18 cellular contexts compared by ENCODE assay signal in the genomic region with DNA sequence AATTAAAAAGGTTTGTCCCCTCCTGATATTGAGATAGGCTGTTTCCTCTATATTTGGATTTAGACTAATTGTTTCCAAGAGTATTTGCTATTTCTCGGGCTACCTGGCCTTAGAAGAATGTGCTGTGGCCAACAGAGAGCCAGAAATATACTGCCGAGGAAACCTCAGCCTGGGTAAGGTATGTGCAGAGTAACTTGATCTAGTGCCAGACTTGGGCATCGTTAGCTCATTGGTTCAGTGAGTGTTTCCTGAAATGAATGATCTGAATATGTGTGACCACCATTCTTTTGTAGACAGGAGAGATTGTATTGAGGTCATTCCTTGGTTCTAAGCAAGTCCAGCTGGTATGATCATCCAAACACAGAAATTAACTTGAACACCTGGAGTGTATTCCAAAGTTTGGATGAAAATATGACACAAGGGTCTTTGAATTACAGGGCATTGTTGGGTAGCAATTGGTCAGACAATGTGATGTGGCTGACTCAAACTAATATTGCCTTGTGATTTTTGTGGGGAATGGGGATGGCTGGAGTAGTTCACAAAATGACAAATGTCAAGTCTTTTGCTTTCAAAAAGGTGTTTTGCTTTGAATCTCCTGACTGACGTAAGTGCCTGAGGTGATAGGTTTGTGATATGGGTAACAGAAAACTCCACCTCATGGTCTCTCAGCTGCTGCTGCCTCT.
DNase-seq lines count a peak whose midpoint lies in the region; ATAC-seq, FAIRE-seq and TF ChIP-seq lines count a peak whose summit lies in the region.
"Had no signal": no experiment of that assay in that cellular context is flagged by ENCODE, and none has a peak within 500 bp of the region (broad histone marks: within the 10 kb centered on the region; RNA-seq: fewer than 3 reads in every experiment).

No MANE protein-coding gene starts in this region.

- peak; percentile 41 to 77 for ATAC-seq in activated T-cell treated with anti-CD3 and anti-CD28 coated beads, Interleukin-2, amount 50 U/mL, for 72 hours (replicated peaks in 1 of 2)
- ATAC-seq in HG02571 (IDR thresholded peaks at IDR 0.05; ENCODE audit: unreplicated experiment) (peak; percentile 47), pancreas (no peak), HG03108 (IDR thresholded peaks at IDR 0.05; ENCODE audit: unreplicated experiment) (no peak), GM18858 (IDR thresholded peaks at IDR 0.05; ENCODE audit: unreplicated experiment) (no peak)
- ATAC-seq in activated T-helper 17 cell treated with anti-CD3 and anti-CD28 coated beads, Interleukin-2, amount 50 U/mL, for 72 hours (replicated peaks), result peak; percentile 37
- ATAC-seq: HepG2 had no signal

- H3K9me3 Mint-ChIP-seq in activated T-cell treated with anti-CD3 and anti-CD28 coated beads, Interleukin-2, amount 50 U/mL, for 72 hours, result no peaks in the 10 kb centered on the region
- no peaks in the 10 kb centered on the region for H3K9me3 Mint-ChIP-seq in activated T-helper 17 cell treated with anti-CD3 and anti-CD28 coated beads, Interleukin-2, amount 50 U/mL, for 72 hours
- H3K9me3 Mint-ChIP-seq: CD8-positive, alpha-beta memory T cell; HFFc6 had no signal

- H3K36me3 Mint-ChIP-seq in activated T-cell treated with anti-CD3 and anti-CD28 coated beads, Interleukin-2, amount 50 U/mL, for 72 hours (ENCODE audit: insufficient read depth in 2 of 2), result no peaks in the 10 kb centered on the region
- H3K36me3 Mint-ChIP-seq in activated T-helper 17 cell treated with anti-CD3 and anti-CD28 coated beads, Interleukin-2, amount 50 U/mL, for 72 hours (ENCODE audit: low read depth), result no peaks in the 10 kb centered on the region
- H3K36me3 Mint-ChIP-seq: CD8-positive, alpha-beta memory T cell had no signal

- no peak overlapping the region for H3K4me3 ChIP-seq in pancreas
- H3K4me3 ChIP-seq: HAP-1 had no signal

- intact Hi-C loops in pancreas (cut with DNase I), result no loop called here

- H3K27ac ChIP-seq in pancreas, result no peak overlapping the region
- H3K27ac ChIP-seq: 22Rv1, KMS-11 had no signal

- H3K4me1 Mint-ChIP-seq in activated T-cell treated with anti-CD3 and anti-CD28 coated beads, Interleukin-2, amount 50 U/mL, for 72 hours (ENCODE audit: low read depth), result no peaks in the 10 kb centered on the region
- no peaks in the 10 kb centered on the region for H3K4me1 Mint-ChIP-seq in activated T-helper 17 cell treated with anti-CD3 and anti-CD28 coated beads, Interleukin-2, amount 50 U/mL, for 72 hours
- H3K4me1 Mint-ChIP-seq: CD8-positive, alpha-beta memory T cell had no signal

- no peak for FAIRE-seq in pancreas (lab: Jason Lieb, UNC)
- FAIRE-seq: H1, HepG2, HTR-8/SVneo had no signal

- H3K27me3 ChIP-seq in pancreas, result no peaks in the 10 kb centered on the region

- DNase-seq in activated T-cell treated with anti-CD3 and anti-CD28 coated beads, Interleukin-2, amount 50 U/mL, for 72 hours, result no peak
- DNase-seq in activated T-cell treated with anti-CD3 and anti-CD28 coated beads for 4 hours (no peak), pancreas (no peak)
- DNase-seq: Caco-2; CD8-positive, alpha-beta memory T cell; DND-41; GDM1; HFFc6 had no signal

- no peak overlapping the region for H3K27ac Mint-ChIP-seq in activated T-cell treated with anti-CD3 and anti-CD28 coated beads, Interleukin-2, amount 50 U/mL, for 72 hours
- H3K27ac Mint-ChIP-seq in activated T-helper 17 cell treated with anti-CD3 and anti-CD28 coated beads, Interleukin-2, amount 50 U/mL, for 72 hours, result no peak overlapping the region
- H3K27ac Mint-ChIP-seq: CD8-positive, alpha-beta memory T cell; HFFc6 had no signal

- H3K36me3 ChIP-seq in pancreas, result no peaks in the 10 kb centered on the region
- H3K36me3 ChIP-seq: HAP-1 had no signal

- WGBS in pancreas, 2 donors, result 70 to 78% methylated on average over 4 of the region's 4 CpGs

- peaks cover 41% of the 10 kb centered on the region for H3K27me3 Mint-ChIP-seq in activated T-cell treated with anti-CD3 and anti-CD28 coated beads, Interleukin-2, amount 50 U/mL, for 72 hours (ENCODE audit: low read depth)
- H3K27me3 Mint-ChIP-seq in activated T-helper 17 cell treated with anti-CD3 and anti-CD28 coated beads, Interleukin-2, amount 50 U/mL, for 72 hours, result peaks cover 7% of the 10 kb centered on the region

- H3K4me1 ChIP-seq in pancreas, result no peaks in the 10 kb centered on the region
- H3K4me1 ChIP-seq: Caco-2, HAP-1 had no signal

- TF ChIP-seq CTCF in pancreas (IDR thresholded peaks at IDR 0.05), result no peak

- H3K4me3 Mint-ChIP-seq in activated T-cell treated with anti-CD3 and anti-CD28 coated beads, Interleukin-2, amount 50 U/mL, for 72 hours, result no peak overlapping the region
- no peak overlapping the region for H3K4me3 Mint-ChIP-seq in activated T-helper 17 cell treated with anti-CD3 and anti-CD28 coated beads, Interleukin-2, amount 50 U/mL, for 72 hours
- H3K4me3 Mint-ChIP-seq: CD8-positive, alpha-beta memory T cell; HFFc6 had no signal

- H3K9me3 ChIP-seq in pancreas, result no peaks in the 10 kb centered on the region
- H3K9me3 ChIP-seq: Caco-2, HAP-1 had no signal

Comparison
In these comparisons a context has a peak if more than half of its experiments do, and no peak if none do; other contexts are left out.
1. ATAC-seq: peak in activated T-cell treated with anti-CD3 and anti-CD28 coated beads, Interleukin-2, amount 50 U/mL, for 72 hours (2 of 2), HG02571 (single experiment) and activated T-helper 17 cell treated with anti-CD3 and anti-CD28 coated beads, Interleukin-2, amount 50 U/mL, for 72 hours (single experiment); none in pancreas (0 of 4), HG03108 (single experiment) and GM18858 (single experiment).